In genomic region chr20:31712564-31713311, GRCh38 we compare ENCODE assay signal across 1 cellular context.
TF ChIP-seq lines count a peak whose summit lies in the region.

No MANE protein-coding gene starts in this region.

TF ChIP-seq in HepG2, 621 proteins besides CTCF, POLR2A, EP300 and RAD21 (continued from another document and continues in another):
- no peak for TF ChIP-seq ZHX2 (IDR thresholded peaks at IDR 0.05; ENCODE audit: low read depth)
- TF ChIP-seq ZHX2 (CRISPR knock-in tag; IDR thresholded peaks at IDR 0.05; ENCODE audit: borderline replicate concordance), result no peak
- TF ChIP-seq PHB2 (IDR thresholded peaks at IDR 0.05; ENCODE audit: partially characterized antibody), result no peak
- no peak for TF ChIP-seq RFXAP (CRISPR knock-in tag; IDR thresholded peaks at IDR 0.05; ENCODE audit: borderline replicate concordance)
- TF ChIP-seq TBL1XR1 (IDR thresholded peaks at IDR 0.05; ENCODE audit: borderline replicate concordance, low read length, partially characterized antibody), result peak; percentile 2
- TF ChIP-seq FOXA3 (CRISPR knock-in tag; IDR thresholded peaks at IDR 0.05), result peak; percentile 71
- TF ChIP-seq ARID3A (IDR thresholded peaks at IDR 0.05; ENCODE audit: low read depth, low read length), result no peak
- no peak; the same call in 1 of the 2 replicates for TF ChIP-seq ZNF746 (CRISPR knock-in tag; IDR thresholded peaks at IDR 0.05)
- no peak for TF ChIP-seq HNRNPL (IDR thresholded peaks at IDR 0.05; ENCODE audit: low read depth, low read length)
- no peak for TF ChIP-seq ETS1 (CRISPR knock-in tag; IDR thresholded peaks at IDR 0.05)
- peak; percentile 96 for TF ChIP-seq ZNF281 (CRISPR knock-in tag; IDR thresholded peaks at IDR 0.05; ENCODE audit: borderline replicate concordance)
- no peak for TF ChIP-seq BATF2 (CRISPR knock-in tag; IDR thresholded peaks at IDR 0.05)
- TF ChIP-seq ZNF782 (CRISPR knock-in tag; IDR thresholded peaks at IDR 0.05; ENCODE audit: borderline replicate concordance), result no peak
- no peak for TF ChIP-seq ZFAT (CRISPR knock-in tag; conservative IDR thresholded peaks at IDR 0.05)
- no peak for TF ChIP-seq BRD4 (CRISPR knock-in tag; IDR thresholded peaks at IDR 0.05)
- TF ChIP-seq HOMEZ (CRISPR knock-in tag; IDR thresholded peaks at IDR 0.05; ENCODE audit: low read depth), result no peak
- TF ChIP-seq ZSCAN21 (CRISPR knock-in tag; IDR thresholded peaks at IDR 0.05; ENCODE audit: borderline replicate concordance), result peak; percentile 43; the same call in 1 of the 2 replicates
- no peak for TF ChIP-seq ZNF598 (CRISPR knock-in tag; IDR thresholded peaks at IDR 0.05; ENCODE audit: borderline replicate concordance)
- no peak; the same call in none of the 2 replicates for TF ChIP-seq DNMT3B (CRISPR knock-in tag; conservative IDR thresholded peaks at IDR 0.05)
- TF ChIP-seq TRIM22 (IDR thresholded peaks at IDR 0.05), result no peak
- peak; percentile 85 for TF ChIP-seq TARDBP (CRISPR knock-in tag; IDR thresholded peaks at IDR 0.05)
- TF ChIP-seq SP2 (CRISPR knock-in tag; IDR thresholded peaks at IDR 0.05), result no peak
- 0 out of 2 replicates have a peak, but pooled peaks have one; percentile 23 for TF ChIP-seq MTERF4 (CRISPR knock-in tag; IDR thresholded peaks at IDR 0.05)
- no peak for TF ChIP-seq ZNF274 (CRISPR knock-in tag; IDR thresholded peaks at IDR 0.05)
- no peak for TF ChIP-seq DMTF1 (CRISPR knock-in tag; IDR thresholded peaks at IDR 0.05)
- peak; percentile 46; the same call in 1 of the 2 replicates for TF ChIP-seq HNF4G (IDR thresholded peaks at IDR 0.05; ENCODE audit: borderline replicate concordance, low read depth, low read length)
- no peak; the same call in 1 of the 2 replicates for TF ChIP-seq HNF4G (CRISPR knock-in tag; IDR thresholded peaks at IDR 0.05; ENCODE audit: borderline replicate concordance, low read depth)
- TF ChIP-seq ZNF788 (CRISPR knock-in tag; IDR thresholded peaks at IDR 0.05; ENCODE audit: borderline replicate concordance), result peak; percentile 70; the same call in 1 of the 2 replicates
- no peak for TF ChIP-seq NAIF1 (CRISPR knock-in tag; IDR thresholded peaks at IDR 0.05; ENCODE audit: borderline replicate concordance)
- no peak for TF ChIP-seq NRL (CRISPR knock-in tag; IDR thresholded peaks at IDR 0.05; ENCODE audit: borderline replicate concordance)
- peak; percentile 49; the same call in 1 of the 2 replicates for TF ChIP-seq MTA1 (CRISPR knock-in tag; IDR thresholded peaks at IDR 0.05; ENCODE audit: borderline replicate concordance)
- TF ChIP-seq RXRB (CRISPR knock-in tag; IDR thresholded peaks at IDR 0.05; ENCODE audit: borderline replicate concordance), result peak; percentile 81
- peak; percentile 72; the same call in 1 of the 2 replicates for TF ChIP-seq GATA4 (IDR thresholded peaks at IDR 0.05; ENCODE audit: borderline replicate concordance, low read depth)
- TF ChIP-seq HBP1 (CRISPR knock-in tag; IDR thresholded peaks at IDR 0.05; ENCODE audit: low read depth), result no peak; the same call in 1 of the 2 replicates
- TF ChIP-seq ERF (CRISPR knock-in tag; IDR thresholded peaks at IDR 0.05), result peak; percentile 63
